Comparison of ENCODE assay signal across 20 cellular contexts in genomic region chr9:122090981-122091380, GRCh38. TPM values are rescaled to one million over a fixed set of nuclear protein-coding genes. Genes with fewer than 3 reads are reported as not detected.
A peak's percentile ranks its signal among the peaks of the same experiment; 100 is the strongest.
DNase-seq lines count a peak whose midpoint lies in the region; ATAC-seq and TF ChIP-seq lines count a peak whose summit lies in the region.
"Had no signal": no experiment of that assay in that cellular context is flagged by ENCODE, and none has a peak within 500 bp of the region (broad histone marks: within the 10 kb centered on the region; RNA-seq: fewer than 3 reads in every experiment).

No MANE protein-coding gene starts in this region.

- intact Hi-C loops in activated B cell treated with CpG ODN at 0.5 μM for 24 hours (cut with micrococcal nuclease) = loop anchor here (5.0 to 10.0 kb wide), 2 partner anchors 396 to 816 kb away; partner anchors contain the start of gene RC3H2
- intact Hi-C loops in mucosa of descending colon (cut with DNase I, micrococcal nuclease) = loop anchor here in 1 of 2 donors (10.0 kb wide), 1 partner anchor 264 kb away; no protein-coding TSS in a partner anchor

- TF ChIP-seq CTCF in SK-N-SH (IDR thresholded peaks at IDR 0.05) (no peak), activated B cell treated with CpG ODN at 0.5 μM for 24 hours (IDR thresholded peaks at IDR 0.05) (no peak), mucosa of descending colon (IDR thresholded peaks at IDR 0.05) (no peak)

- peak overlapping the region; percentile 47 for H3K4me3 Mint-ChIP-seq in activated B cell treated with CpG ODN at 0.5 μM for 24 hours
- H3K4me3 Mint-ChIP-seq in immature natural killer cell = peak overlapping the region in 3 of 5 donors; percentile 86 to 94 (median 91)

- H3K27ac Mint-ChIP-seq in activated B cell treated with CpG ODN at 0.5 μM for 24 hours (no peak overlapping the region), immature natural killer cell (no peak overlapping the region)
- H3K27ac Mint-ChIP-seq: endodermal cell had no signal

- ATAC-seq in SK-N-SH treated with all-trans-retinoic acid at 6 μM for 48 hours (no peak), activated B cell treated with CpG ODN at 0.5 μM for 24 hours (ENCODE audit: low read depth) (no peak), GM18502 (IDR thresholded peaks at IDR 0.05; ENCODE audit: poor library complexity, unreplicated experiment) (no peak), mucosa of descending colon (no peak)
- ATAC-seq: left ventricle myocardium superior, upper lobe of right lung had no signal

- H3K4me1 Mint-ChIP-seq in activated B cell treated with CpG ODN at 0.5 μM for 24 hours = peaks cover 42% of the 10 kb centered on the region
- peaks cover 41 to 58% of the 10 kb centered on the region in 2 donors for H3K4me1 Mint-ChIP-seq in immature natural killer cell

- no peak overlapping the region for H2AFZ ChIP-seq in SK-N-SH (ENCODE audit: low read depth)

- H3K27ac ChIP-seq in SK-N-SH (ENCODE audit: low read depth in 2 of 2, low read length in 1 of 2) (no peak overlapping the region), stomach smooth muscle (ENCODE audit: low read length) (peak overlapping the region; percentile 64)
- H3K27ac ChIP-seq: cardiac muscle cell, upper lobe of right lung, WERI-Rb-1 had no signal

- no peaks in the 10 kb centered on the region for H3K36me3 ChIP-seq in SK-N-SH (replicated peaks in 1 of 2; ENCODE audit: control insufficient read depth in 1 of 2, insufficient read depth in 2 of 2, low read length in 1 of 2)
- H3K36me3 ChIP-seq in stomach smooth muscle (ENCODE audit: control insufficient read depth in 2 of 2, insufficient read depth in 2 of 2, low read length in 2 of 2) = no peaks in the 10 kb centered on the region
- H3K36me3 ChIP-seq in mucosa of descending colon (ENCODE audit: low read depth) = no peaks in the 10 kb centered on the region
- H3K36me3 ChIP-seq: cardiac muscle cell had no signal

- H3F3A ChIP-seq in SK-N-SH (replicated peaks; ENCODE audit: insufficient read depth) = no peaks in the 10 kb centered on the region

- DNase-seq in SK-N-SH (no peak), activated B cell treated with CpG ODN at 0.5 μM for 24 hours (no peak), immature natural killer cell (no peak), NCI-H187 (lab: John Stamatoyannopoulos, UW) (no peak), mucosa of descending colon (no peak)
- DNase-seq: activated naive CD4-positive, alpha-beta T cell; COR-L47; endodermal cell; left ventricle myocardium superior; MV-4-11; NCI-H748 treated with DMSO at 0.1 percent for 48 hours; RPMI8226; stimulated activated CD4-positive, alpha-beta T cell treated with anti-CD3 and anti-CD28 coated beads, Interleukin-4, amount 100 ng/mL, for 1 hour; upper lobe of right lung; WERI-Rb-1 had no signal

- H3K36me3 Mint-ChIP-seq in activated B cell treated with CpG ODN at 0.5 μM for 24 hours (ENCODE audit: low read depth) (peaks cover 2% of the 10 kb centered on the region), immature natural killer cell (peaks cover 0 to 5% (median 0%) of the 10 kb centered on the region in 3 donors)

- no peaks in the 10 kb centered on the region for H3K27me3 ChIP-seq in SK-N-SH (ENCODE audit: insufficient read depth)
- no peaks in the 10 kb centered on the region for H3K27me3 ChIP-seq in stomach smooth muscle (ENCODE audit: control insufficient read depth in 1 of 2, insufficient read depth in 2 of 2, low read length in 2 of 2)
- H3K27me3 ChIP-seq: upper lobe of right lung had no signal

- H3K4me1 ChIP-seq in SK-N-SH (ENCODE audit: control insufficient read depth in 1 of 2, insufficient read depth in 2 of 2, low read depth in 1 of 2, low read length in 1 of 2) (peaks cover 6 to 19% of the 10 kb centered on the region in 2 experiments; a peak in 2 of 4 replicates), stomach smooth muscle (ENCODE audit: control insufficient read depth, insufficient read depth, low read length) (peaks cover 51% of the 10 kb centered on the region), mucosa of descending colon (ENCODE audit: low read depth) (peaks cover 17% of the 10 kb centered on the region)

- TF ChIP-seq RAD21 in SK-N-SH (IDR thresholded peaks at IDR 0.05; ENCODE audit: low read length) = no peak

- WGBS in SK-N-SH (ENCODE audit: low lambda C conversion rate) = 90% methylated on average over 5 of the region's 5 CpGs

- H3K27me3 Mint-ChIP-seq in activated B cell treated with CpG ODN at 0.5 μM for 24 hours = no peaks in the 10 kb centered on the region
- peaks cover 0 to 9% (median 4%) of the 10 kb centered on the region in 3 donors for H3K27me3 Mint-ChIP-seq in immature natural killer cell (ENCODE audit: low read depth in 3 of 3)

- H3K9me3 Mint-ChIP-seq in activated B cell treated with CpG ODN at 0.5 μM for 24 hours = no peaks in the 10 kb centered on the region
- no peaks in the 10 kb centered on the region for H3K9me3 Mint-ChIP-seq in immature natural killer cell
- H3K9me3 Mint-ChIP-seq: endodermal cell had no signal

- H3K79me2 ChIP-seq in SK-N-SH (ENCODE audit: insufficient read depth) = peaks cover 39% of the 10 kb centered on the region

- POLR2A ChIA-PET in SK-N-SH (lab: Yijun Ruan, JAX) = no interaction called here
- POLR2A ChIA-PET in activated B cell treated with CpG ODN at 0.5 μM for 24 hours (lab: Charles Lee) = interaction anchor here (0.6 kb wide), 1 partner anchor 271 kb away, joined by 4 read pairs; no protein-coding TSS in a partner anchor

- H3K4me3 ChIP-seq in SK-N-SH (ENCODE audit: low read depth in 2 of 2, low read length in 1 of 2) (no peak overlapping the region), stomach smooth muscle (ENCODE audit: low read length in 2 of 2) (peak overlapping the region; percentile 68 to 86), mucosa of descending colon (no peak overlapping the region)
- H3K4me3 ChIP-seq: cardiac muscle cell, HAP-1 had no signal

- H3K9me3 ChIP-seq in SK-N-SH = no peaks in the 10 kb centered on the region
- H3K9me3 ChIP-seq in stomach smooth muscle (ENCODE audit: control insufficient read depth in 2 of 2, low read length in 2 of 2) = no peaks in the 10 kb centered on the region
- H3K9me3 ChIP-seq in mucosa of descending colon = no peaks in the 10 kb centered on the region
- H3K9me3 ChIP-seq: HAP-1, upper lobe of right lung had no signal

- H3K4me2 ChIP-seq in SK-N-SH = 0 out of 2 replicates have a peak overlapping the region, but pooled peaks have one; percentile 89

- CTCF ChIA-PET in SK-N-SH (lab: Yijun Ruan, JAX) (interaction anchor here (1.2 to 2.1 kb wide), 2 partner anchors 8 to 260 kb away, joined by 4 to 10 read pairs; no protein-coding TSS in a partner anchor), activated B cell treated with CpG ODN at 0.5 μM for 24 hours (lab: Charles Lee) (no interaction called here)

- no peak for TF ChIP-seq EP300 in SK-N-SH (IDR thresholded peaks at IDR 0.05; ENCODE audit: borderline replicate concordance in 1 of 2, low read depth in 1 of 2, low read length in 1 of 2)

- H4K20me1 ChIP-seq in SK-N-SH (ENCODE audit: insufficient read depth) = peaks cover 18% of the 10 kb centered on the region

- H3K9me2 ChIP-seq in SK-N-SH = no peaks in the 10 kb centered on the region

- H3K9ac ChIP-seq in SK-N-SH (no peak overlapping the region), stomach smooth muscle (ENCODE audit: low read length in 2 of 2) (peak overlapping the region; percentile 73 to 80)

TF ChIP-seq in SK-N-SH, 30 proteins besides CTCF, POLR2A, EP300 and RAD21 (continues in another document):
- no peak for TF ChIP-seq SIN3A (IDR thresholded peaks at IDR 0.05; ENCODE audit: borderline replicate concordance, low read depth, low read length)
- TF ChIP-seq GABPA (IDR thresholded peaks at IDR 0.05; ENCODE audit: low read depth) = no peak
- TF ChIP-seq NRF1 (IDR thresholded peaks at IDR 0.05; ENCODE audit: low read depth, low read length) = no peak
- no peak for TF ChIP-seq JUND (IDR thresholded peaks at IDR 0.05)
- no peak for TF ChIP-seq USF2 (IDR thresholded peaks at IDR 0.05; ENCODE audit: borderline replicate concordance, low read depth, low read length)
- TF ChIP-seq TAF1 (IDR thresholded peaks at IDR 0.05; ENCODE audit: borderline replicate concordance, low read depth, low read length) = no peak

TF ChIP-seq in SK-N-SH treated with all-trans-retinoic acid at 6 μM for 48 hours, 23 proteins besides CTCF, POLR2A, EP300 and RAD21:
- TF ChIP-seq ZFP30 (CRISPR knock-in tag; IDR thresholded peaks at IDR 0.05) = no peak
- TF ChIP-seq CSRNP3 (CRISPR knock-in tag; IDR thresholded peaks at IDR 0.05) = no peak

RNA-seq across cellular contexts. Expression of gene TTLL11, which starts 2.1 kb away (rescaled TPM):
- polyA plus RNA-seq in SK-N-SH (2012; rRNA removed) (6.0 and 6.8 TPM in 2 replicates), immature natural killer cell (1 to 10 TPM; 3.1 to 8.3 (median 5.6) TPM)
- polyA plus RNA-seq in SK-N-SH (2012; cell fraction: cytosol; rRNA removed) = 3.9 and 5.4 TPM in 2 replicates
- 6.6 and 8.0 TPM in 2 replicates for polyA plus RNA-seq in SK-N-SH (2012; cell fraction: nucleus; rRNA removed)
- total RNA-seq in activated B cell treated with CpG ODN at 0.5 μM for 24 hours (3.6 and 4.7 TPM in 2 replicates), mucosa of descending colon (10 to 100 TPM in 1 of 3 donors, 1 to 10 TPM in 2; 6.0 to 22.2 (median 6.4) TPM)

Comparison
In these comparisons a context has a peak if more than half of its experiments do, and no peak if none do; other contexts are left out.
1. H3K4me3 ChIP-seq: peak in stomach smooth muscle (2 of 2); none in SK-N-SH (0 of 2) and mucosa of descending colon (single experiment).